Comparison of ENCODE assay signal across 17 cellular contexts in genomic region chr9:27717991-27718390, GRCh38.
"Had no signal": no experiment of that assay in that cellular context is flagged by ENCODE, and none has a peak within 500 bp of the region (broad histone marks: within the 10 kb centered on the region; RNA-seq: fewer than 3 reads in every experiment).

No MANE protein-coding gene starts in this region.

- H3K27me3 ChIP-seq: SJSA1 had no signal

- H3K9me3 ChIP-seq: SJSA1 had no signal

- H3K4me3 ChIP-seq: SJSA1, SK-N-MC had no signal

- DNase-seq: KBM-7, MV-4-11, NCI-H1048, NCI-H1105, NCI-H1436, NCI-H187, NCI-H2029, NCI-H2081 treated with DMSO at 0.1 percent for 48 hours, NCI-H2227 treated with DMSO at 0.1 percent for 48 hours, NCI-H526, NCI-H774, Right ventricle myocardium superior, RPMI8226, SIG-M5, SW 1271 had no signal

- H3K36me3 ChIP-seq: SJSA1 had no signal

- H3K4me1 ChIP-seq: SJSA1 had no signal

- H3K27ac ChIP-seq: SJSA1, SK-N-MC had no signal
